In the genomic region with DNA sequence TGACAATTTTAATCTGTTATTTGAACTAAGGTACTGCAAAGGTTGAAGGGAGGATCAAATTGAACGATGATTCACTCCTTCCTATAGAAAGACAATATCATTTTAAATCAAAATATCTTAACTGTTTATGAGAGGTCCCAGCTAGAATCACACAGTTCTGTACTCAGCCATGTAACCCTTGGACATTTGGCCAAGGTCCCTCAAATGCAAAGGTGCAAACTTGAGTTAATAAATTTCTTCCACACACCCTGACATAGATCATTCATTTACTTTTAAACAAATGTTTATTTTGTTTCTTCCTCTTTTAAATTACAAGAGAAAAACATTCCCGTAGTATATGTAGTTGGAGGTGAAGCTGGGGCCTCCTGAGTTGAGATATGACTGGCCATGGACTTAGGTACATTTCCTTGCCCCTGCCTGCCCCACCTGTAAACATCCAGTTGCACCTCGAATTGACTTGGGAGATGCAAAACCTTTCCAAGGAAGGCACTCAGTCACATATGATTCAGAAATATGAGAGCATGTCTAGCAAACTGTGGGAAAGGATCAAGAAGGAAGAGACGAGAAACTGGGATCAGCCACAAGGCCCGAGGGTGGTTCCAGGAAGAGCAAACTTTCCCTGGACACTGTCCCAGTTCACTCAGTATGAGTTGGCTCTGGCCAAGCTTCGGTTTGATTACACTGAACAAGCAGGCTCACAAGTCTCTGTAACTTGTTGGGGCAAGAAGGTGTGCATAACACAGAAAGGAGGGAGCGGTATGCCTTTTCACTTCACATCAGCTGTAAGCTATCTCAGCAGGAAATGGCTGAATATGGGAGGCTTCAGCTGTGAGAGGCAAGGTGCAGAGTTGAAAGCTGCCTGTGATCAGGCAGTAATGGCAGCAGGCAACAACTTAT, we compare ENCODE assay signal across 9 cellular contexts. TPM values are rescaled to one million over a fixed set of nuclear protein-coding genes. Genes with fewer than 3 reads are reported as not detected.
A peak's percentile ranks its signal among the peaks of the same experiment; 100 is the strongest.
DNase-seq lines count a peak whose midpoint lies in the region; ATAC-seq, FAIRE-seq and TF ChIP-seq lines count a peak whose summit lies in the region.
"Had no signal": no experiment of that assay in that cellular context is flagged by ENCODE, and none has a peak within 500 bp of the region (broad histone marks: within the 10 kb centered on the region; RNA-seq: fewer than 3 reads in every experiment).

No MANE protein-coding gene starts in this region.

- no peak overlapping the region for H3K4me3 ChIP-seq in fibroblast of mammary gland (ENCODE audit: control insufficient read depth, low read depth, low read length)

- intact Hi-C loops in sciatic nerve (cut with DNase I), result no loop called here

- H3K4me1 Mint-ChIP-seq in T-cell, result peaks cover 96 to 100% (median 97%) of the 10 kb centered on the region in 3 donors

- POLR2A ChIA-PET in T-cell (lab: Charles Lee), result interaction anchor here (0.5 to 0.9 kb wide), 3 partner anchors 14 to 1390 kb away, joined by 3 to 4 read pairs (median 3); a partner anchor contains a TSS

- CTCF ChIA-PET in T-cell (lab: Charles Lee), result interaction anchor here (0.6 to 1.6 kb wide), 8 partner anchors 13 to 379 kb away, joined by 3 to 5 read pairs (median 4); no protein-coding TSS in a partner anchor

- TF ChIP-seq CTCF in fibroblast of mammary gland (conservative IDR thresholded peaks at IDR 0.05; ENCODE audit: control insufficient read depth, insufficient read depth, low read depth, low read length), result no peak

- DNase-seq in GM18507 (ENCODE audit: extremely low spot score, insufficient read length, low read depth) (no peak), T-cell (peak in 4 of 34 experiments; percentile 3 to 37 (median 12)), fibroblast of mammary gland (ENCODE audit: low read depth) (peak; percentile 93), sciatic nerve (ENCODE audit: low spot score) (peak; percentile 66), SW480 (ENCODE audit: low spot score) (no peak), NCI-H524 (lab: John Stamatoyannopoulos, UW) (no peak), HuH-7.5 (ENCODE audit: low spot score) (no peak), NCI-H146 treated with DMSO at 0.1 percent for 48 hours (lab: John Stamatoyannopoulos, UW; ENCODE audit: unreplicated experiment) (no peak)

- peaks cover 57% of the 10 kb centered on the region for H3K36me3 Mint-ChIP-seq in T-cell

- H3K27me3 Mint-ChIP-seq in T-cell, result no peaks in the 10 kb centered on the region

- no peaks in the 10 kb centered on the region for H3K9me3 Mint-ChIP-seq in T-cell

- H3K4me3 Mint-ChIP-seq in T-cell, result peak overlapping the region; percentile 40 to 93 (median 79)

- ATAC-seq in T-cell (replicated peaks in 1 of 4), result peak; percentile 32 to 65 (median 44)
- peak; percentile 89 for ATAC-seq in sciatic nerve

- FAIRE-seq in GM18507 (lab: Jason Lieb, UNC), result peak; percentile 67
- FAIRE-seq: islet of Langerhans had no signal

- peak overlapping the region; percentile 94 to 97 for H3K27ac Mint-ChIP-seq in T-cell

RNA-seq across cellular contexts. Expression of a gene that starts 6.7 kb away (rescaled TPM):
- total RNA-seq in T-cell (10 to 100 TPM; 22.3 to 49.7 (median 35.8) TPM), sciatic nerve (36.5 TPM)

Comparison
In these comparisons a context has a peak if more than half of its experiments do, and no peak if none do; other contexts are left out.
1. DNase-seq: peak in fibroblast of mammary gland (single experiment) and sciatic nerve (single experiment); none in GM18507 (single experiment), SW480 (single experiment), NCI-H524 (0 of 2), HuH-7.5 (single experiment) and NCI-H146 treated with DMSO at 0.1 percent for 48 hours (single experiment).